Comparison of ENCODE assay signal across 6 cellular contexts in the genomic region with DNA sequence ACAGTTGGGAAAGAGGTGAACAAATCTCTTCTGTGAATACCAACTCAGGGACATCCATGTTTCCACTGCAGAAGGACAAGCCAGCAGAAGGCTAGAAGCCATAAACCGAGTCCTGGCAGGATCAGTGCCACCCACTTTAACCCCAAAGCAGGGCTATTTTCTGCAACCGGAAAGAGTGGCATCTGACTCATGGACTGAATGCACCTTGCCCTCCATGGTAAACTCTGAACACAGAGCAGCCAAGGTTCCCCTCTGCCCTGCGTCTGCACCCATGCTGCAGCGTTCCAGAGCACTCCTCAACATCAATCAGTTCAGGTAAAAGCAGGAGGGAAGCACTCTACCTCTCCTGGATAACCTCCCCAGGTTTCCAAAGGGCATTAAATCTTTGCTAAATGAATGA. TPM values are rescaled to one million over a fixed set of nuclear protein-coding genes. Genes with fewer than 3 reads are reported as not detected.
DNase-seq lines count a peak whose midpoint lies in the region; ATAC-seq lines count a peak whose summit lies in the region.

No MANE protein-coding gene starts in this region.

- DNase-seq in LoVo (ENCODE audit: low spot score) (peak; percentile 77), ecto neural progenitor cell (ENCODE audit: low spot score) (no peak), germinal center (ENCODE audit: low spot score) (no peak)
- DNase-seq in activated naive CD4-positive, alpha-beta T cell treated with anti-CD3 and anti-CD28 coated beads, Interleukin-2, amount 50 U/mL, for 72 hours (ENCODE audit: low spot score in 2 of 2), result peak; percentile 14 to 58

- H3K4me1 ChIP-seq in mononuclear cell (ENCODE audit: insufficient read depth, low read length), result peaks cover 42% of the 10 kb centered on the region

- no peaks in the 10 kb centered on the region for H3K9me3 ChIP-seq in mononuclear cell (ENCODE audit: low read depth, low read length)

- H3K27ac Mint-ChIP-seq in activated naive CD4-positive, alpha-beta T cell treated with anti-CD3 and anti-CD28 coated beads, Interleukin-2, amount 50 U/mL, for 72 hours, result peak overlapping the region; percentile 96

- H3K9me3 Mint-ChIP-seq in activated naive CD4-positive, alpha-beta T cell treated with anti-CD3 and anti-CD28 coated beads, Interleukin-2, amount 50 U/mL, for 72 hours, result no peaks in the 10 kb centered on the region

- peak overlapping the region; percentile 71 for H3K4me3 ChIP-seq in mononuclear cell (ENCODE audit: low read length)

- H3K27me3 ChIP-seq in mononuclear cell (ENCODE audit: insufficient read depth, low read length), result no peaks in the 10 kb centered on the region

- peaks cover 21 to 38% of the 10 kb centered on the region in 2 donors for H3K36me3 Mint-ChIP-seq in activated naive CD4-positive, alpha-beta T cell treated with anti-CD3 and anti-CD28 coated beads, Interleukin-2, amount 50 U/mL, for 72 hours

- peak in 1 of 2 donors; percentile 53 for ATAC-seq in activated naive CD4-positive, alpha-beta T cell treated with anti-CD3 and anti-CD28 coated beads, Interleukin-2, amount 50 U/mL, for 72 hours
- ATAC-seq in GM21381 (IDR thresholded peaks at IDR 0.05; ENCODE audit: unreplicated experiment), result no peak

RNA-seq across cellular contexts. Expression of gene NGRN, which starts 0.8 kb away (rescaled TPM):
- 10 to 100 TPM; 17.8 to 36.2 TPM for total RNA-seq in activated naive CD4-positive, alpha-beta T cell treated with anti-CD3 and anti-CD28 coated beads, Interleukin-2, amount 50 U/mL, for 72 hours
- total RNA-seq in mononuclear cell, result 36.2 TPM

RNA-seq across cellular contexts. Expression of gene TTLL13, which starts 15.3 kb away (rescaled TPM):
- 1 to 10 TPM in 1 of 2 donors, under 1 TPM in 1; 0.49 to 1.0 TPM for total RNA-seq in activated naive CD4-positive, alpha-beta T cell treated with anti-CD3 and anti-CD28 coated beads, Interleukin-2, amount 50 U/mL, for 72 hours
- 0.31 TPM for total RNA-seq in mononuclear cell

RNA-seq across cellular contexts. Expression of gene GDPGP1, which starts 30.6 kb away (rescaled TPM):
- total RNA-seq in activated naive CD4-positive, alpha-beta T cell treated with anti-CD3 and anti-CD28 coated beads, Interleukin-2, amount 50 U/mL, for 72 hours, result 1 to 10 TPM; 3.1 to 7.6 TPM
- total RNA-seq in mononuclear cell, result 3.7 TPM

RNA-seq across cellular contexts. Expression of gene CIB1, which starts 30.9 kb away (rescaled TPM):
- total RNA-seq in activated naive CD4-positive, alpha-beta T cell treated with anti-CD3 and anti-CD28 coated beads, Interleukin-2, amount 50 U/mL, for 72 hours, result 100 to 1,000 TPM; 114 to 150 TPM
- 33.2 TPM for total RNA-seq in mononuclear cell

Comparison
In these comparisons a context has a peak if more than half of its experiments do, and no peak if none do; other contexts are left out.
1. DNase-seq: peak in LoVo (single experiment) and activated naive CD4-positive, alpha-beta T cell treated with anti-CD3 and anti-CD28 coated beads, Interleukin-2, amount 50 U/mL, for 72 hours (2 of 2); none in ecto neural progenitor cell (single experiment) and germinal center (single experiment).